In genomic region chr2:64750817-64751285, GRCh38 we compare ENCODE assay signal across 8 cellular contexts.
DNase-seq lines count a peak whose midpoint lies in the region; ATAC-seq and TF ChIP-seq lines count a peak whose summit lies in the region.

No MANE protein-coding gene starts in this region.

- H3K9me3 ChIP-seq in Karpas-422 (ENCODE audit: low read length) (peaks cover 1% of the 10 kb centered on the region), neuron (ENCODE audit: low read length) (no peaks in the 10 kb centered on the region), subcutaneous abdominal adipose tissue (ENCODE audit: control insufficient read depth in 5 of 5, low read length in 5 of 5) (peaks cover 0 to under 1% (median 0%) of the 10 kb centered on the region in 5 donors)

- H4K20me1 ChIP-seq in Karpas-422 (ENCODE audit: insufficient read depth, low read depth, low read length) = no peaks in the 10 kb centered on the region

- peak overlapping the region; percentile 81 for H3K4me2 ChIP-seq in Karpas-422 (ENCODE audit: low read depth, low read length, poor library complexity, severe bottlenecking)

- peak; percentile 98 for DNase-seq in DMS79 (lab: John Stamatoyannopoulos, UW)
- DNase-seq in Karpas-422 = peak; percentile 100
- peak; percentile 97 for DNase-seq in RKO (ENCODE audit: low spot score)
- DNase-seq in activated T-helper 9 cell treated with anti-CD3 and anti-CD28 coated beads, Interleukin-2, amount 50 U/mL, for 16 hours (ENCODE audit: low read depth) = peak; percentile 97
- DNase-seq in fibroblast of the aortic adventitia (ENCODE audit: low read depth) = no peak

- peak; percentile 86 for ATAC-seq in GM21825 (IDR thresholded peaks at IDR 0.05; ENCODE audit: unreplicated experiment)

- H3K27me3 ChIP-seq in Karpas-422 (ENCODE audit: low read length) = no peaks in the 10 kb centered on the region
- H3K27me3 ChIP-seq in neuron (ENCODE audit: insufficient read depth, low read length) = no peaks in the 10 kb centered on the region
- H3K27me3 ChIP-seq in subcutaneous abdominal adipose tissue (ENCODE audit: control insufficient read depth in 5 of 5, insufficient read depth in 4 of 5, low read length in 5 of 5) = no peaks in the 10 kb centered on the region

- H3K79me2 ChIP-seq in Karpas-422 (ENCODE audit: low read length) = peaks cover 44% of the 10 kb centered on the region

- peak overlapping the region; percentile 93 for H3K27ac ChIP-seq in Karpas-422 (ENCODE audit: low read length)
- H3K27ac ChIP-seq in subcutaneous abdominal adipose tissue (ENCODE audit: low read depth, low read length) = peak overlapping the region; percentile 98

- no peak for TF ChIP-seq CTCF in fibroblast of the aortic adventitia (IDR thresholded peaks at IDR 0.05; ENCODE audit: insufficient read depth, low read length)

- H3K36me3 ChIP-seq in Karpas-422 (ENCODE audit: insufficient read depth, low read length) = no peaks in the 10 kb centered on the region
- H3K36me3 ChIP-seq in neuron (ENCODE audit: insufficient read depth, low read length) = no peaks in the 10 kb centered on the region
- H3K36me3 ChIP-seq in subcutaneous abdominal adipose tissue (ENCODE audit: control insufficient read depth in 5 of 5, insufficient read depth in 5 of 5, low read length in 5 of 5) = no peaks in the 10 kb centered on the region

- H3K4me1 ChIP-seq in Karpas-422 (ENCODE audit: low read length) = peaks cover 48% of the 10 kb centered on the region
- H3K4me1 ChIP-seq in neuron (ENCODE audit: insufficient read depth, low read length) = peaks cover 17% of the 10 kb centered on the region
- H3K4me1 ChIP-seq in subcutaneous abdominal adipose tissue (ENCODE audit: control insufficient read depth in 5 of 5, insufficient read depth in 5 of 5, low read length in 5 of 5) = peaks cover 0 to 29% (median 24%) of the 10 kb centered on the region in 5 donors

- H3K9ac ChIP-seq in Karpas-422 (ENCODE audit: low read length) (peak overlapping the region; percentile 93), subcutaneous abdominal adipose tissue (ENCODE audit: low read length in 5 of 5) (peak overlapping the region; percentile 60 to 96 (median 91))

- H2AFZ ChIP-seq in Karpas-422 (ENCODE audit: low read length) (peak overlapping the region; percentile 7; the same call in 1 of the 2 replicates), neuron (ENCODE audit: low read depth, low read length) (peak overlapping the region; percentile 72)

- H3K4me3 ChIP-seq in Karpas-422 (ENCODE audit: low read length) = peak overlapping the region; percentile 69
- H3K4me3 ChIP-seq in fibroblast of the aortic adventitia (ENCODE audit: low read depth, low read length) = peak overlapping the region; percentile 87
- peak overlapping the region; percentile 62 for H3K4me3 ChIP-seq in neuron (ENCODE audit: low read length)
- peak overlapping the region; percentile 86 to 97 (median 91) for H3K4me3 ChIP-seq in subcutaneous abdominal adipose tissue (ENCODE audit: low read depth in 1 of 5, low read length in 5 of 5)

- no peaks in the 10 kb centered on the region for H3K9me2 ChIP-seq in Karpas-422 (replicated peaks; ENCODE audit: insufficient read depth, low read length)
